Comparison of ENCODE assay signal across 20 cellular contexts in genomic region chr3:133478624-133479023, GRCh38.
DNase-seq lines count a peak whose midpoint lies in the region; ATAC-seq and TF ChIP-seq lines count a peak whose summit lies in the region.
"Had no signal": no experiment of that assay in that cellular context is flagged by ENCODE, and none has a peak within 500 bp of the region (broad histone marks: within the 10 kb centered on the region; RNA-seq: fewer than 3 reads in every experiment).

No MANE protein-coding gene starts in this region.

- H3K27ac ChIP-seq in DOHH2 (ENCODE audit: low read depth, low read length), result peak overlapping the region; percentile 97
- H3K27ac ChIP-seq: prostate gland, WERI-Rb-1 had no signal

- peaks cover 63% of the 10 kb centered on the region for H3K79me2 ChIP-seq in DOHH2 (ENCODE audit: control insufficient read depth, low read length)

- peak overlapping the region; percentile 29 for H3K27ac Mint-ChIP-seq in nephron progenitor cell
- H3K27ac Mint-ChIP-seq: dendritic cell treated with granulocyte-macrophage colony-stimulating factor and Interleukin-4, amounts not matched to agents 40 ng/mL and 50 ng/mL, for 4 days; stimulated activated naive B cell treated with anti-CD40 and anti-IgM and Interleukin-4, amounts not matched to agents 10 μg/mL and 1 μg/mL and 100 μg/mL, for 72 hours had no signal

- peaks cover 5% of the 10 kb centered on the region for H3K36me3 Mint-ChIP-seq in nephron progenitor cell (ENCODE audit: low read depth)

- H3K4me3 ChIP-seq in DOHH2 (ENCODE audit: low read length), result peak overlapping the region; percentile 71
- H3K4me3 ChIP-seq: prostate gland had no signal

- H3K9me2 ChIP-seq in DOHH2 (replicated peaks; ENCODE audit: control insufficient read depth, low read length), result no peaks in the 10 kb centered on the region

- H3K27me3 ChIP-seq in DOHH2 (ENCODE audit: control insufficient read depth, low read length), result no peaks in the 10 kb centered on the region

- peak; percentile 56 for DNase-seq in NCI-H69 (lab: John Stamatoyannopoulos, UW)
- no peak for DNase-seq in nephron progenitor cell
- DNase-seq in erythroblast (lab: John Stamatoyannopoulos, UW), result no peak
- DNase-seq in T-helper 1 cell, result no peak
- DNase-seq: activated effector memory CD4-positive, alpha-beta T cell treated with anti-CD3 and anti-CD28 coated beads, Interleukin-2, amount 50 U/mL, for 16 hours; amygdala; left cardiac atrium; NCI-H2107; NCI-H524 treated with DMSO at 0.1 percent for 48 hours; OCI-M1; SHP77 treated with DMSO at 0.1 percent for 48 hours; stimulated activated CD4-positive, alpha-beta T cell treated with anti-CD3 and anti-CD28 coated beads, Interleukin-1b, Interleukin-23, amount 100 ng/mL, for 48 hours; stimulated activated naive B cell treated with anti-CD40 and anti-IgM and Interleukin-4, amounts not matched to agents 10 μg/mL and 1 μg/mL and 100 μg/mL, for 72 hours; WERI-Rb-1 had no signal

- H3K9me3 ChIP-seq in DOHH2 (ENCODE audit: control insufficient read depth, insufficient read depth, low read length), result peaks cover 3% of the 10 kb centered on the region; the same call in 1 of the 2 replicates
- H3K9me3 ChIP-seq: prostate gland had no signal

- peaks cover 67% of the 10 kb centered on the region for H3F3A ChIP-seq in DOHH2 (ENCODE audit: control insufficient read depth, insufficient read depth)

- TF ChIP-seq CTCF in DOHH2 (IDR thresholded peaks at IDR 0.05; ENCODE audit: low read depth, low read length, poor library complexity, severe bottlenecking) (no peak), nephron progenitor cell (IDR thresholded peaks at IDR 0.05) (no peak)

- peaks cover 16% of the 10 kb centered on the region for H3K9me3 Mint-ChIP-seq in nephron progenitor cell
- H3K9me3 Mint-ChIP-seq: dendritic cell treated with granulocyte-macrophage colony-stimulating factor and Interleukin-4, amounts not matched to agents 40 ng/mL and 50 ng/mL, for 4 days had no signal

- TF ChIP-seq EP300 in Ishikawa (IDR thresholded peaks at IDR 0.05; ENCODE audit: borderline replicate concordance), result peak; percentile 85

- H3K4me3 Mint-ChIP-seq in nephron progenitor cell, result no peak overlapping the region
- H3K4me3 Mint-ChIP-seq: dendritic cell treated with granulocyte-macrophage colony-stimulating factor and Interleukin-4, amounts not matched to agents 40 ng/mL and 50 ng/mL, for 4 days; nephron; stimulated activated naive B cell treated with anti-CD40 and anti-IgM and Interleukin-4, amounts not matched to agents 10 μg/mL and 1 μg/mL and 100 μg/mL, for 72 hours had no signal

- no peak for ATAC-seq in HG03439 (IDR thresholded peaks at IDR 0.05; ENCODE audit: unreplicated experiment)
- ATAC-seq: left cardiac atrium; stimulated activated naive B cell treated with anti-CD40 and anti-IgM and Interleukin-4, amounts not matched to agents 10 μg/mL and 1 μg/mL and 100 μg/mL, for 72 hours had no signal

- H3K4me1 Mint-ChIP-seq in nephron progenitor cell, result peaks cover 68% of the 10 kb centered on the region

- peaks cover 35% of the 10 kb centered on the region for H3K36me3 ChIP-seq in DOHH2 (ENCODE audit: control insufficient read depth, low read length)
- H3K36me3 ChIP-seq: prostate gland, WERI-Rb-1 had no signal

- H4K20me1 ChIP-seq in DOHH2 (ENCODE audit: control insufficient read depth, insufficient read depth, low read depth, low read length), result no peaks in the 10 kb centered on the region

- TF ChIP-seq RAD21 in Ishikawa (IDR thresholded peaks at IDR 0.05; ENCODE audit: low read depth), result no peak

- H3K4me1 ChIP-seq in DOHH2 (ENCODE audit: control insufficient read depth, low read length), result peaks cover 91% of the 10 kb centered on the region
- H3K4me1 ChIP-seq: prostate gland had no signal

- H3K27me3 Mint-ChIP-seq in nephron progenitor cell (ENCODE audit: low read depth, poor library complexity), result peaks cover 4% of the 10 kb centered on the region
- H3K27me3 Mint-ChIP-seq: dendritic cell treated with granulocyte-macrophage colony-stimulating factor and Interleukin-4, amounts not matched to agents 40 ng/mL and 50 ng/mL, for 4 days; stimulated activated naive B cell treated with anti-CD40 and anti-IgM and Interleukin-4, amounts not matched to agents 10 μg/mL and 1 μg/mL and 100 μg/mL, for 72 hours had no signal

- no peak for TF ChIP-seq POLR2A in erythroblast (IDR thresholded peaks at IDR 0.05; ENCODE audit: low read length)

- H3K4me2 ChIP-seq in DOHH2 (ENCODE audit: low read length), result peak overlapping the region; percentile 88

TF ChIP-seq in Ishikawa, 13 proteins besides CTCF, POLR2A, EP300 and RAD21:
- no peak for TF ChIP-seq EGR1 (IDR thresholded peaks at IDR 0.05)
- TF ChIP-seq REST (IDR thresholded peaks at IDR 0.05; ENCODE audit: low read depth), result no peak
- peak; percentile 77 for TF ChIP-seq TCF12 (IDR thresholded peaks at IDR 0.05; ENCODE audit: low read depth)
- no peak for TF ChIP-seq ZBTB7A (IDR thresholded peaks at IDR 0.05; ENCODE audit: low read depth)
- no peak for TF ChIP-seq USF1 (IDR thresholded peaks at IDR 0.05)
- peak; percentile 70; the same call in 1 of the 2 replicates for TF ChIP-seq TEAD4 (IDR thresholded peaks at IDR 0.05)
- TF ChIP-seq YY1 (IDR thresholded peaks at IDR 0.05; ENCODE audit: low read depth), result no peak
- TF ChIP-seq TAF1 (IDR thresholded peaks at IDR 0.05; ENCODE audit: low read depth), result no peak
- TF ChIP-seq CEBPB (IDR thresholded peaks at IDR 0.05), result no peak
- TF ChIP-seq NFIC (IDR thresholded peaks at IDR 0.05), result peak; percentile 68; the same call in 1 of the 2 replicates
- no peak for TF ChIP-seq CREB1 (IDR thresholded peaks at IDR 0.05; ENCODE audit: low read depth)
